ENCODE assay signal across 11 cellular contexts in genomic region chr6:84762941-84763396, GRCh38. TPM values are rescaled to one million over a fixed set of nuclear protein-coding genes. Genes with fewer than 3 reads are reported as not detected.
DNase-seq lines count a peak whose midpoint lies in the region; ATAC-seq and TF ChIP-seq lines count a peak whose summit lies in the region.
"Had no signal": no experiment of that assay in that cellular context is flagged by ENCODE, and none has a peak within 500 bp of the region (broad histone marks: within the 10 kb centered on the region; RNA-seq: fewer than 3 reads in every experiment).

No MANE protein-coding gene starts in this region.

- H3K36me3 ChIP-seq in lower lobe of right lung (no peaks in the 10 kb centered on the region), uterus (no peaks in the 10 kb centered on the region)

- H3K9me3 ChIP-seq in lower lobe of right lung (no peaks in the 10 kb centered on the region), uterus (no peaks in the 10 kb centered on the region)

- H3K4me1 Mint-ChIP-seq in activated T-cell treated with anti-CD3 and anti-CD28 coated beads, Interleukin-2, amount 50 U/mL, for 24 hours (ENCODE audit: low read depth) = peaks cover 10% of the 10 kb centered on the region

- peaks cover 5% of the 10 kb centered on the region for H3K9me3 Mint-ChIP-seq in activated T-cell treated with anti-CD3 and anti-CD28 coated beads, Interleukin-2, amount 50 U/mL, for 24 hours
- H3K9me3 Mint-ChIP-seq: CD8-positive, alpha-beta T cell had no signal

- no peak overlapping the region for H3K4me3 Mint-ChIP-seq in activated T-cell treated with anti-CD3 and anti-CD28 coated beads, Interleukin-2, amount 50 U/mL, for 24 hours
- H3K4me3 Mint-ChIP-seq: CD8-positive, alpha-beta T cell had no signal

- no peak for ATAC-seq in lower lobe of right lung
- ATAC-seq: CD8-positive, alpha-beta T cell had no signal

- H3K27ac ChIP-seq in lower lobe of right lung (no peak overlapping the region), uterus (peak overlapping the region in 1 of 2 donors; percentile 64)

- no peak for TF ChIP-seq CTCF in choroid plexus epithelial cell (conservative IDR thresholded peaks at IDR 0.05; ENCODE audit: low read depth, low read length)
- no peak for TF ChIP-seq CTCF in lower lobe of right lung (IDR thresholded peaks at IDR 0.05)
- TF ChIP-seq CTCF in uterus (IDR thresholded peaks at IDR 0.05) = no peak

- H3K27ac Mint-ChIP-seq in activated T-cell treated with anti-CD3 and anti-CD28 coated beads, Interleukin-2, amount 50 U/mL, for 24 hours = peak overlapping the region; percentile 47
- H3K27ac Mint-ChIP-seq: CD8-positive, alpha-beta T cell; IgD-negative memory B cell had no signal

- intact Hi-C loops in lower lobe of right lung (cut with DNase I) = no loop called here
- intact Hi-C loops in uterus (cut with DNase I; ENCODE audit: low total_unique reads) = no loop called here

- peaks cover 3% of the 10 kb centered on the region for H3K36me3 Mint-ChIP-seq in activated T-cell treated with anti-CD3 and anti-CD28 coated beads, Interleukin-2, amount 50 U/mL, for 24 hours (ENCODE audit: low read depth)
- H3K36me3 Mint-ChIP-seq: CD8-positive, alpha-beta T cell had no signal

- H3K4me3 ChIP-seq in choroid plexus epithelial cell (ENCODE audit: low read depth, low read length) (peak overlapping the region; percentile 87), lower lobe of right lung (peak overlapping the region; percentile 39), uterus (peak overlapping the region; percentile 11 to 52)

- H3K27me3 Mint-ChIP-seq in activated T-cell treated with anti-CD3 and anti-CD28 coated beads, Interleukin-2, amount 50 U/mL, for 24 hours = peaks cover 66% of the 10 kb centered on the region

- peaks cover 18% of the 10 kb centered on the region for H3K4me1 ChIP-seq in lower lobe of right lung
- no peaks in the 10 kb centered on the region for H3K4me1 ChIP-seq in uterus

- TF ChIP-seq POLR2A in uterus (IDR thresholded peaks at IDR 0.05) = no peak

- DNase-seq in activated T-cell treated with anti-CD3 and anti-CD28 coated beads, Interleukin-2, amount 50 U/mL, for 24 hours = no peak
- DNase-seq in activated T-cell treated with anti-CD3 and anti-CD28 coated beads for 4 hours (no peak), choroid plexus epithelial cell (ENCODE audit: low read depth) (no peak), lower lobe of right lung (peak; percentile 43), uterus (peak in 1 of 2 donors; percentile 23), HuH-7 (ENCODE audit: low spot score) (no peak), NAMALWA (ENCODE audit: low spot score) (no peak)
- no peak for DNase-seq in stimulated activated CD4-positive, alpha-beta T cell treated with anti-CD3 and anti-CD28 coated beads, Interleukin-12 subunit alpha, Interleukin-12 subunit beta, amount 100 ng/mL, for 4 hours
- DNase-seq: CD8-positive, alpha-beta T cell had no signal

- peaks cover 96% of the 10 kb centered on the region for H3K27me3 ChIP-seq in lower lobe of right lung (ENCODE audit: low read depth)
- H3K27me3 ChIP-seq in uterus = peaks cover 12 to 88% of the 10 kb centered on the region in 2 donors

RNA-seq across cellular contexts. Expression of gene TBX18, which starts 1.4 kb away (rescaled TPM):
- 1.5 TPM for total RNA-seq in lower lobe of right lung
- 10 to 100 TPM in 1 of 4 donors, 1 to 10 TPM in 1, under 1 TPM in 2; under 0.01 to 19.9 (median 4.3) TPM for total RNA-seq in uterus
- total RNA-seq: CD8-positive, alpha-beta T cell; T-helper 1 cell treated with Interleukin-12 subunit alpha and Interleukin-12 subunit beta and Interleukin-4 antibody, amounts not matched to agents 30 ng/mL and 1 ng/mL, for 36 hours had no signal

Comparison
In these comparisons a context has a peak if more than half of its experiments do, and no peak if none do; other contexts are left out.
1. H3K4me3 ChIP-seq: peak in every context shown above with its lines; median percentile 87 in choroid plexus epithelial cell; 39 in lower lobe of right lung; 32 in uterus.